In genomic region chr9:69122391-69123141, GRCh38 we compare ENCODE assay signal across 9 cellular contexts. TPM values are rescaled to one million over a fixed set of nuclear protein-coding genes. Genes with fewer than 3 reads are reported as not detected.
DNase-seq lines count a peak whose midpoint lies in the region; ATAC-seq, FAIRE-seq and TF ChIP-seq lines count a peak whose summit lies in the region.
"Had no signal": no experiment of that assay in that cellular context is flagged by ENCODE, and none has a peak within 500 bp of the region (broad histone marks: within the 10 kb centered on the region; RNA-seq: fewer than 3 reads in every experiment).

No MANE protein-coding gene starts in this region.

- H3K9me3 Mint-ChIP-seq in activated CD4-positive, alpha-beta T cell treated with anti-CD3 and anti-CD28 coated beads for 36 hours (ENCODE audit: low read depth), result no peaks in the 10 kb centered on the region
- no peaks in the 10 kb centered on the region for H3K9me3 Mint-ChIP-seq in stimulated activated memory B cell treated with anti-CD40 and anti-IgM and Interleukin-4, amounts not matched to agents 10 μg/mL and 1 μg/mL and 100 μg/mL, for 72 hours

- H3K9me3 ChIP-seq in GM12878 (replicated peaks; ENCODE audit: control insufficient read depth, insufficient read depth, low read length), result no peaks in the 10 kb centered on the region

- H3K27ac Mint-ChIP-seq in activated CD4-positive, alpha-beta T cell treated with anti-CD3 and anti-CD28 coated beads for 36 hours, result peak overlapping the region; percentile 52
- H3K27ac Mint-ChIP-seq in stimulated activated memory B cell treated with anti-CD40 and anti-IgM and Interleukin-4, amounts not matched to agents 10 μg/mL and 1 μg/mL and 100 μg/mL, for 72 hours, result peak overlapping the region; percentile 77

- peak overlapping the region; percentile 78 for H2AFZ ChIP-seq in GM12878 (ENCODE audit: control insufficient read depth, low read depth, low read length)

- peak overlapping the region; percentile 77 for H3K4me3 Mint-ChIP-seq in activated CD4-positive, alpha-beta T cell treated with anti-CD3 and anti-CD28 coated beads for 36 hours
- peak overlapping the region; percentile 88 for H3K4me3 Mint-ChIP-seq in stimulated activated memory B cell treated with anti-CD40 and anti-IgM and Interleukin-4, amounts not matched to agents 10 μg/mL and 1 μg/mL and 100 μg/mL, for 72 hours

- intact Hi-C loops in activated CD4-positive, alpha-beta T cell treated with anti-CD3 and anti-CD28 coated beads for 36 hours (cut with DNase I, micrococcal nuclease), result loop anchor here (1.0 to 5.0 kb wide), 4 partner anchors 9 to 85 kb away; partner anchors contain the start of genes FXN (in 1 of the 2) and TJP2 (in 1 of the 2)
- intact Hi-C loops in GM12878 (cut with micrococcal nuclease; ENCODE audit: unreplicated experiment), result loop anchor here (5.0 kb wide), 2 partner anchors 55 to 70 kb away; no protein-coding TSS in a partner anchor

- CTCF ChIA-PET in activated CD4-positive, alpha-beta T cell treated with anti-CD3 and anti-CD28 coated beads for 36 hours (lab: Charles Lee), result interaction anchor here (0.7 to 1.4 kb wide), 6 partner anchors 8 to 75 kb away, joined by 3 to 5 read pairs (median 4); no protein-coding TSS in a partner anchor
- CTCF ChIA-PET in GM12878 (lab: Yijun Ruan, JAX), result interaction anchor here (0.9 to 1.3 kb wide), 4 partner anchors 8 to 555 kb away, joined by 3 to 5 read pairs (median 4); no protein-coding TSS in a partner anchor
- CTCF ChIA-PET in HEK293T (lab: Yijun Ruan, JAX), result interaction anchor here (0.8 to 1.2 kb wide), 3 partner anchors 12 to 83 kb away, joined by 3 to 4 read pairs (median 3); no protein-coding TSS in a partner anchor

- peak overlapping the region; percentile 88 for H3K4me3 ChIP-seq in GM12878

- peaks cover 2% of the 10 kb centered on the region for H3K27me3 Mint-ChIP-seq in activated CD4-positive, alpha-beta T cell treated with anti-CD3 and anti-CD28 coated beads for 36 hours
- H3K27me3 Mint-ChIP-seq in stimulated activated memory B cell treated with anti-CD40 and anti-IgM and Interleukin-4, amounts not matched to agents 10 μg/mL and 1 μg/mL and 100 μg/mL, for 72 hours, result no peaks in the 10 kb centered on the region

- no peaks in the 10 kb centered on the region for H3K4me1 ChIP-seq in GM12878 (ENCODE audit: control insufficient read depth, insufficient read depth, low read length)

- no peak overlapping the region for H3K9ac ChIP-seq in GM12878 (ENCODE audit: control insufficient read depth, insufficient read depth, low read length)

- WGBS in GM12878 (ENCODE audit: insufficient coverage, insufficient replicate concordance, low lambda C conversion rate, missing lambda C conversion rate), result 45% methylated on average over 26 of the region's 26 CpGs

- FAIRE-seq in GM12878 (lab: Jason Lieb, UNC), result no peak
- FAIRE-seq: islet of Langerhans had no signal

- no peak for TF ChIP-seq RAD21 in GM12878 (IDR thresholded peaks at IDR 0.05; ENCODE audit: insufficient read depth, low read depth, low read length)

- H3K79me2 ChIP-seq in GM12878 (ENCODE audit: control insufficient read depth, insufficient read depth, low read length), result no peaks in the 10 kb centered on the region

- in situ Hi-C loops in GM12878 (cut with MboI), result no loop called here

- peaks cover 16% of the 10 kb centered on the region for H3K4me1 Mint-ChIP-seq in activated CD4-positive, alpha-beta T cell treated with anti-CD3 and anti-CD28 coated beads for 36 hours
- H3K4me1 Mint-ChIP-seq in stimulated activated memory B cell treated with anti-CD40 and anti-IgM and Interleukin-4, amounts not matched to agents 10 μg/mL and 1 μg/mL and 100 μg/mL, for 72 hours, result peaks cover 25% of the 10 kb centered on the region

- H3K4me2 ChIP-seq in GM12878 (ENCODE audit: control insufficient read depth, insufficient read depth), result peak overlapping the region; percentile 97

- no peak for TF ChIP-seq POLR2A in GM12878 (IDR thresholded peaks at IDR 0.05; ENCODE audit: low read depth, low read length)

- no peaks in the 10 kb centered on the region for H4K20me1 ChIP-seq in GM12878 (ENCODE audit: control insufficient read depth, insufficient read depth)

- SMC1A ChIA-PET in GM12878 (lab: Charles Lee; ENCODE audit: uncharacterized antibody, unreplicated experiment), result interaction anchor here (1.4 kb wide), 1 partner anchor 12 kb away, joined by 4 read pairs; no protein-coding TSS in a partner anchor

- no peak for TF ChIP-seq EP300 in GM12878 (IDR thresholded peaks at IDR 0.05; ENCODE audit: borderline replicate concordance in 1 of 2, control insufficient read depth in 1 of 2, low read depth in 2 of 2, low read length in 2 of 2)

- POLR2A ChIA-PET in activated CD4-positive, alpha-beta T cell treated with anti-CD3 and anti-CD28 coated beads for 36 hours (lab: Charles Lee), result no interaction called here
- POLR2A ChIA-PET in GM12878 (lab: Charles Lee) (no interaction called here), HEK293T (lab: Yijun Ruan, JAX) (interaction anchor here (0.8 kb wide), 1 partner anchor 9 kb away, joined by 4 read pairs; no protein-coding TSS in a partner anchor)

- H3K36me3 Mint-ChIP-seq in activated CD4-positive, alpha-beta T cell treated with anti-CD3 and anti-CD28 coated beads for 36 hours (ENCODE audit: low read depth), result peaks cover 1% of the 10 kb centered on the region
- no peaks in the 10 kb centered on the region for H3K36me3 Mint-ChIP-seq in stimulated activated memory B cell treated with anti-CD40 and anti-IgM and Interleukin-4, amounts not matched to agents 10 μg/mL and 1 μg/mL and 100 μg/mL, for 72 hours

- H3K36me3 ChIP-seq in GM12878 (ENCODE audit: control insufficient read depth in 2 of 2, insufficient read depth in 2 of 2, low read length in 1 of 2), result no peaks in the 10 kb centered on the region

- no peak overlapping the region for H3K27ac ChIP-seq in GM12878 (ENCODE audit: control insufficient read depth, insufficient read depth)

- DNase-seq in activated CD4-positive, alpha-beta T cell treated with anti-CD3 and anti-CD28 coated beads for 36 hours, result peak; percentile 10
- DNase-seq in activated CD4-positive, alpha-beta T cell treated with anti-CD3 and anti-CD28 coated beads for 4 hours, result no peak
- DNase-seq in NCI-H187 treated with DMSO at 0.1 percent for 48 hours (lab: John Stamatoyannopoulos, UW) (peak; percentile 4), GM12878 (ENCODE audit: low read depth, low spot score) (no peak), iris pigment epithelial cell (ENCODE audit: low read depth) (peak; percentile 87), HEK293T (ENCODE audit: extremely low spot score) (no peak)

- TF ChIP-seq CTCF in GM12878 (IDR thresholded peaks at IDR 0.05 in 2 of 3, conservative IDR thresholded peaks at IDR 0.05 in 1 of 3; ENCODE audit: control insufficient read depth in 2 of 3, extremely low read depth in 1 of 3, insufficient read depth in 1 of 3, low read depth in 3 of 3, low read length in 3 of 3), result no peak

- no TSS peak for BruUV-seq in GM12878 (replicated peaks; lab: Mats Ljungman, UMichigan)

- RAD21 ChIA-PET in GM12878 (lab: Charles Lee; ENCODE audit: unreplicated experiment), result interaction anchor here (1.1 to 1.4 kb wide), 2 partner anchors 68 to 71 kb away, joined by 4 to 10 read pairs; no protein-coding TSS in a partner anchor

- peaks cover 0 to 3% of the 10 kb centered on the region in 2 experiments; a peak in 1 of 4 replicates for H3K27me3 ChIP-seq in GM12878 (replicated peaks in 1 of 2; ENCODE audit: control insufficient read depth in 2 of 2, insufficient read depth in 2 of 2, low read length in 1 of 2)

- ATAC-seq in activated CD4-positive, alpha-beta T cell treated with anti-CD3 and anti-CD28 coated beads for 36 hours, result peak; percentile 10
- ATAC-seq in GM12878 (no peak), GM21390 (IDR thresholded peaks at IDR 0.05; ENCODE audit: unreplicated experiment) (no peak)
- no peak for ATAC-seq in stimulated activated memory B cell treated with anti-CD40 and anti-IgM and Interleukin-4, amounts not matched to agents 10 μg/mL and 1 μg/mL and 100 μg/mL, for 72 hours

TF ChIP-seq in GM12878, 131 proteins besides CTCF, POLR2A, EP300 and RAD21 (continues in another document):
- no peak for TF ChIP-seq PKNOX1 (IDR thresholded peaks at IDR 0.05)

TF ChIP-seq in HEK293T, 16 proteins besides CTCF, POLR2A, EP300 and RAD21 (continues in another document):
- TF ChIP-seq TARDBP (IDR thresholded peaks at IDR 0.05) (no peak), FOXK2 (IDR thresholded peaks at IDR 0.05) (no peak), BHLHE40 (IDR thresholded peaks at IDR 0.05; ENCODE audit: borderline replicate concordance) (no peak), LEF1 (IDR thresholded peaks at IDR 0.05; ENCODE audit: borderline replicate concordance) (no peak), ELF4 (IDR thresholded peaks at IDR 0.05) (no peak), ARNT (IDR thresholded peaks at IDR 0.05) (no peak), SP1 (IDR thresholded peaks at IDR 0.05) (no peak), NFRKB (IDR thresholded peaks at IDR 0.05) (no peak)

RNA-seq across cellular contexts. Expression of gene TJP2, which starts 51.5 kb away (rescaled TPM):
- 10 to 100 TPM in 1 of 2 experiments, 1 to 10 TPM in 1; 8.4 to 10.0 TPM for total RNA-seq in activated CD4-positive, alpha-beta T cell treated with anti-CD3 and anti-CD28 coated beads for 36 hours
- 230 and 256 TPM in 2 replicates for total RNA-seq in GM12878 (2013; cell fraction: nucleolus; rRNA removed)
- 29.8 and 30.8 TPM in 2 replicates for total RNA-seq in GM12878 (2014; rRNA removed)
- total RNA-seq in GM12878 (2014; rRNA removed; fragmentation: Illumina TruSeq; extraction: Trizol), result 29.0 and 30.1 TPM in 2 replicates
- total RNA-seq in GM12878 (2021), result 35.8 and 37.2 TPM in 2 replicates
- 16.9 TPM for polyA plus RNA-seq in GM12878 (2011; ENCODE audit: low read depth)
- 59.9 and 75.4 TPM in 2 replicates for polyA plus RNA-seq in GM12878 (2011; rRNA removed)
- polyA plus RNA-seq in GM12878 (2011; cell fraction: cytosol; rRNA removed), result 31.7 and 33.3 TPM in 2 replicates
- 101 and 125 TPM in 2 replicates for polyA plus RNA-seq in GM12878 (2011; cell fraction: nucleus; rRNA removed)
- 24.1 and 41.4 TPM in 2 replicates for polyA plus RNA-seq in GM12878 (2012)
- polyA plus RNA-seq in GM12878 (2014; fragmentation: Illumina TruSeq; extraction: Trizol), result 29.6 and 36.6 TPM in 2 replicates
- polyA plus RNA-seq in GM12878 (2014; fragmentation: Nextera tagmentation; extraction: Ambion mirVana), result 10 to 100 TPM in 1 of 2 experiments, 1 to 10 TPM in 1; 6.4 to 12.6 TPM
- 23.6 and 27.5 TPM in 2 replicates for polyA plus RNA-seq in GM12878 (2014; rRNA removed)
- 10 to 100 TPM; 34.3 to 37.8 TPM for polyA plus RNA-seq in GM12878 (2016; fragmentation: Nextera tagmentation; extraction: Ambion mirVana)
- 43.8 and 45.3 TPM in 2 replicates for polyA minus RNA-seq in GM12878 (2011; rRNA and poly(A)+ RNA removed)
- polyA minus RNA-seq in GM12878 (2011; cell fraction: cytosol; rRNA and poly(A)+ RNA removed), result 17.8 and 18.6 TPM in 2 replicates
- polyA minus RNA-seq in GM12878 (2011; cell fraction: nucleus; rRNA and poly(A)+ RNA removed), result 38.3 and 42.0 TPM in 2 replicates

Comparison
In these comparisons a context has a peak if more than half of its experiments do, and no peak if none do; other contexts are left out.
1. DNase-seq: peak in activated CD4-positive, alpha-beta T cell treated with anti-CD3 and anti-CD28 coated beads for 36 hours (single experiment), NCI-H187 treated with DMSO at 0.1 percent for 48 hours (single experiment) and iris pigment epithelial cell (single experiment); none in activated CD4-positive, alpha-beta T cell treated with anti-CD3 and anti-CD28 coated beads for 4 hours (0 of 2), GM12878 (single experiment) and HEK293T (single experiment).